In genomic region chr12:6723607-6724408, GRCh38 we compare ENCODE assay signal across 1 cellular context.
TF ChIP-seq lines count a peak whose summit lies in the region.

A gene with protein sequence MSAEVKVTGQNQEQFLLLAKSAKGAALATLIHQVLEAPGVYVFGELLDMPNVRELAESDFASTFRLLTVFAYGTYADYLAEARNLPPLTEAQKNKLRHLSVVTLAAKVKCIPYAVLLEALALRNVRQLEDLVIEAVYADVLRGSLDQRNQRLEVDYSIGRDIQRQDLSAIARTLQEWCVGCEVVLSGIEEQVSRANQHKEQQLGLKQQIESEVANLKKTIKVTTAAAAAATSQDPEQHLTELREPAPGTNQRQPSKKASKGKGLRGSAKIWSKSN (plus strand): TSS chr12:6724046. CDS start chr12:6724657, 611 bp downstream.

TF ChIP-seq in HepG2, 621 proteins besides CTCF, POLR2A, EP300 and RAD21 (continued from another document and continues in another):
- TF ChIP-seq, protein P1, sequence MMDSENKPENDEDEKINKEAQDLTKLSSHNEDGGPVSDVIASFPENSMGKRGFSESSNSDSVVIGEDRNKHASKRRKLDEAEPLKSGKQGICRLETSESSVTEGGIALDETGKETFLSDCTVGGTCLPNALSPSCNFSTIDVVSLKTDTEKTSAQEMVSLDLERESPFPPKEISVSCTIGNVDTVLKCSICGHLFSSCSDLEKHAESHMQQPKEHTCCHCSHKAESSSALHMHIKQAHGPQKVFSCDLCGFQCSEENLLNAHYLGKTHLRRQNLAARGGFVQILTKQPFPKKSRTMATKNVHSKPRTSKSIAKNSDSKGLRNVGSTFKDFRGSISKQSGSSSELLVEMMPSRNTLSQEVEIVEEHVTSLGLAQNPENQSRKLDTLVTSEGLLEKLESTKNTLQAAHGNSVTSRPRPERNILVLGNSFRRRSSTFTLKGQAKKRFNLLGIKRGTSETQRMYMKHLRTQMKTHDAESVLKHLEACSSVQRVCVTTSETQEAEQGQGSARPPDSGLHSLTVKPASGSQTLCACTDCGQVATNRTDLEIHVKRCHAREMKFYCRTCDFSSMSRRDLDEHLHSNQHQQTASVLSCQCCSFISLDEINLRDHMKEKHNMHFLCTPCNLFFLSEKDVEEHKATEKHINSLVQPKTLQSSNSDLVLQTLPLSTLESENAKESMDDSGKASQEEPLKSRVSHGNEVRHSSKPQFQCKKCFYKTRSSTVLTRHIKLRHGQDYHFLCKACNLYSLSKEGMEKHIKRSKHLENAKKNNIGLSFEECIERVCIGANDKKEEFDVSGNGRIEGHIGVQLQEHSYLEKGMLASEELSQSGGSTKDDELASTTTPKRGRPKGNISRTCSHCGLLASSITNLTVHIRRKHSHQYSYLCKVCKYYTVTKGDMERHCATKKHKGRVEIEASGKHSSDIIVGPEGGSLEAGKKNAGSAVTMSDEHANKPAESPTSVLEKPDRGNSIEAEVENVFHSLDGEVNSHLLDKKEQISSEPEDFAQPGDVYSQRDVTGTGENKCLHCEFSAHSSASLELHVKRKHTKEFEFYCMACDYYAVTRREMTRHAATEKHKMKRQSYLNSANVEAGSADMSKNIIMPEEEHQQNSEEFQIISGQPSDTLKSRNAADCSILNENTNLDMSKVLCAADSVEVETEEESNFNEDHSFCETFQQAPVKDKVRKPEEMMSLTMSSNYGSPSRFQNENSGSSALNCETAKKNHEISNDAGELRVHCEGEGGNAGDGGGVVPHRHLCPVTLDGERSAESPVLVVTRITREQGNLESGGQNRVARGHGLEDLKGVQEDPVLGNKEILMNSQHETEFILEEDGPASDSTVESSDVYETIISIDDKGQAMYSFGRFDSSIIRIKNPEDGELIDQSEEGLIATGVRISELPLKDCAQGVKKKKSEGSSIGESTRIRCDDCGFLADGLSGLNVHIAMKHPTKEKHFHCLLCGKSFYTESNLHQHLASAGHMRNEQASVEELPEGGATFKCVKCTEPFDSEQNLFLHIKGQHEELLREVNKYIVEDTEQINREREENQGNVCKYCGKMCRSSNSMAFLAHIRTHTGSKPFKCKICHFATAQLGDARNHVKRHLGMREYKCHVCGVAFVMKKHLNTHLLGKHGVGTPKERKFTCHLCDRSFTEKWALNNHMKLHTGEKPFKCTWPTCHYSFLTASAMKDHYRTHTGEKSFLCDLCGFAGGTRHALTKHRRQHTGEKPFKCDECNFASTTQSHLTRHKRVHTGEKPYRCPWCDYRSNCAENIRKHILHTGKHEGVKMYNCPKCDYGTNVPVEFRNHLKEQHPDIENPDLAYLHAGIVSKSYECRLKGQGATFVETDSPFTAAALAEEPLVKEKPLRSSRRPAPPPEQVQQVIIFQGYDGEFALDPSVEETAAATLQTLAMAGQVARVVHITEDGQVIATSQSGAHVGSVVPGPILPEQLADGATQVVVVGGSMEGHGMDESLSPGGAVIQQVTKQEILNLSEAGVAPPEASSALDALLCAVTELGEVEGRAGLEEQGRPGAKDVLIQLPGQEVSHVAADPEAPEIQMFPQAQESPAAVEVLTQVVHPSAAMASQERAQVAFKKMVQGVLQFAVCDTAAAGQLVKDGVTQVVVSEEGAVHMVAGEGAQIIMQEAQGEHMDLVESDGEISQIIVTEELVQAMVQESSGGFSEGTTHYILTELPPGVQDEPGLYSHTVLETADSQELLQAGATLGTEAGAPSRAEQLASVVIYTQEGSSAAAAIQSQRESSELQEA (CRISPR knock-in tag; IDR thresholded peaks at IDR 0.05; ENCODE audit: not compliant biosample characterization): peak; percentile 54
- TF ChIP-seq POLR2AphosphoS5 (IDR thresholded peaks at IDR 0.05; ENCODE audit: low read depth, low read length) (peak; percentile 52), ZNF674 (CRISPR knock-in tag; IDR thresholded peaks at IDR 0.05; ENCODE audit: low read depth) (no peak), ZNF7 (CRISPR knock-in tag; IDR thresholded peaks at IDR 0.05) (no peak), ATM (IDR thresholded peaks at IDR 0.05; ENCODE audit: borderline replicate concordance) (no peak), ZNF3 (CRISPR knock-in tag; IDR thresholded peaks at IDR 0.05) (peak; percentile 43), FOXO1 (CRISPR knock-in tag; IDR thresholded peaks at IDR 0.05) (no peak; the same call in 1 of the 2 replicates), ZNF138 (CRISPR knock-in tag; IDR thresholded peaks at IDR 0.05; ENCODE audit: low read depth) (peak; percentile 80; the same call in 1 of the 2 replicates), ZNF180 (CRISPR knock-in tag; IDR thresholded peaks at IDR 0.05; ENCODE audit: borderline replicate concordance, low read depth) (peak; percentile 33; the same call in 1 of the 2 replicates), FOXM1 (CRISPR knock-in tag; IDR thresholded peaks at IDR 0.05) (no peak), ATF7 (IDR thresholded peaks at IDR 0.05) (no peak), ATF7 (CRISPR knock-in tag; IDR thresholded peaks at IDR 0.05) (peak; percentile 18; the same call in 1 of the 2 replicates), ZUFSP (CRISPR knock-in tag; IDR thresholded peaks at IDR 0.05; ENCODE audit: borderline replicate concordance) (no peak), FOSL1 (CRISPR knock-in tag; IDR thresholded peaks at IDR 0.05; ENCODE audit: borderline replicate concordance) (no peak), NCOR1 (IDR thresholded peaks at IDR 0.05; ENCODE audit: borderline replicate concordance, low read length) (peak; percentile 42; the same call in 1 of the 2 replicates), ATF7-NPFF (CRISPR knock-in tag; IDR thresholded peaks at IDR 0.05; ENCODE audit: low read depth) (peak; percentile 97), ZNF549 (CRISPR knock-in tag; IDR thresholded peaks at IDR 0.05) (no peak), ZNF75D (CRISPR knock-in tag; IDR thresholded peaks at IDR 0.05; ENCODE audit: borderline replicate concordance) (peak; percentile 94; the same call in 1 of the 2 replicates), ZNF775 (CRISPR knock-in tag; IDR thresholded peaks at IDR 0.05; ENCODE audit: borderline replicate concordance) (no peak), CENPT (CRISPR knock-in tag; IDR thresholded peaks at IDR 0.05; ENCODE audit: low read depth) (0 out of 2 replicates have a peak, but pooled peaks have one; percentile 46), ZNF883 (CRISPR knock-in tag; IDR thresholded peaks at IDR 0.05; ENCODE audit: not compliant biosample characterization) (peak; percentile 92), HINFP (CRISPR knock-in tag; IDR thresholded peaks at IDR 0.05; ENCODE audit: low read depth) (peak; percentile 23; the same call in 1 of the 2 replicates), RFX1 (IDR thresholded peaks at IDR 0.05) (no peak), YY1 (IDR thresholded peaks at IDR 0.05; ENCODE audit: insufficient read depth, insufficient replicate concordance, low read depth, low read length) (peak; percentile 78), ZMYM2 (CRISPR knock-in tag; IDR thresholded peaks at IDR 0.05) (peak; percentile 67; the same call in 1 of the 2 replicates), SIX4 (CRISPR knock-in tag; IDR thresholded peaks at IDR 0.05) (peak; percentile 47; the same call in 1 of the 2 replicates)
- TF ChIP-seq, protein P2, sequence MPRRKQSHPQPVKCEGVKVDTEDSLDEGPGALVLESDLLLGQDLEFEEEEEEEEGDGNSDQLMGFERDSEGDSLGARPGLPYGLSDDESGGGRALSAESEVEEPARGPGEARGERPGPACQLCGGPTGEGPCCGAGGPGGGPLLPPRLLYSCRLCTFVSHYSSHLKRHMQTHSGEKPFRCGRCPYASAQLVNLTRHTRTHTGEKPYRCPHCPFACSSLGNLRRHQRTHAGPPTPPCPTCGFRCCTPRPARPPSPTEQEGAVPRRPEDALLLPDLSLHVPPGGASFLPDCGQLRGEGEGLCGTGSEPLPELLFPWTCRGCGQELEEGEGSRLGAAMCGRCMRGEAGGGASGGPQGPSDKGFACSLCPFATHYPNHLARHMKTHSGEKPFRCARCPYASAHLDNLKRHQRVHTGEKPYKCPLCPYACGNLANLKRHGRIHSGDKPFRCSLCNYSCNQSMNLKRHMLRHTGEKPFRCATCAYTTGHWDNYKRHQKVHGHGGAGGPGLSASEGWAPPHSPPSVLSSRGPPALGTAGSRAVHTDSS (CRISPR knock-in tag; conservative IDR thresholded peaks at IDR 0.05): no peak
- TF ChIP-seq, protein P3, sequence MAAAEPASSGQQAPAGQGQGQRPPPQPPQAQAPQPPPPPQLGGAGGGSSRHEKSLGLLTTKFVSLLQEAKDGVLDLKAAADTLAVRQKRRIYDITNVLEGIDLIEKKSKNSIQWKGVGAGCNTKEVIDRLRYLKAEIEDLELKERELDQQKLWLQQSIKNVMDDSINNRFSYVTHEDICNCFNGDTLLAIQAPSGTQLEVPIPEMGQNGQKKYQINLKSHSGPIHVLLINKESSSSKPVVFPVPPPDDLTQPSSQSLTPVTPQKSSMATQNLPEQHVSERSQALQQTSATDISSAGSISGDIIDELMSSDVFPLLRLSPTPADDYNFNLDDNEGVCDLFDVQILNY (CRISPR knock-in tag; conservative IDR thresholded peaks at IDR 0.05): peak; percentile 84
- TF ChIP-seq, protein P4, sequence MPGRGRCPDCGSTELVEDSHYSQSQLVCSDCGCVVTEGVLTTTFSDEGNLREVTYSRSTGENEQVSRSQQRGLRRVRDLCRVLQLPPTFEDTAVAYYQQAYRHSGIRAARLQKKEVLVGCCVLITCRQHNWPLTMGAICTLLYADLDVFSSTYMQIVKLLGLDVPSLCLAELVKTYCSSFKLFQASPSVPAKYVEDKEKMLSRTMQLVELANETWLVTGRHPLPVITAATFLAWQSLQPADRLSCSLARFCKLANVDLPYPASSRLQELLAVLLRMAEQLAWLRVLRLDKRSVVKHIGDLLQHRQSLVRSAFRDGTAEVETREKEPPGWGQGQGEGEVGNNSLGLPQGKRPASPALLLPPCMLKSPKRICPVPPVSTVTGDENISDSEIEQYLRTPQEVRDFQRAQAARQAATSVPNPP (CRISPR knock-in tag; IDR thresholded peaks at IDR 0.05): peak; percentile 81; the same call in 1 of the 2 replicates
- TF ChIP-seq, protein P5, sequence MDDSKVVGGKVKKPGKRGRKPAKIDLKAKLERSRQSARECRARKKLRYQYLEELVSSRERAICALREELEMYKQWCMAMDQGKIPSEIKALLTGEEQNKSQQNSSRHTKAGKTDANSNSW (CRISPR knock-in tag; IDR thresholded peaks at IDR 0.05; ENCODE audit: borderline replicate concordance): peak; percentile 75; the same call in 1 of the 2 replicates
- TF ChIP-seq, protein P6, sequence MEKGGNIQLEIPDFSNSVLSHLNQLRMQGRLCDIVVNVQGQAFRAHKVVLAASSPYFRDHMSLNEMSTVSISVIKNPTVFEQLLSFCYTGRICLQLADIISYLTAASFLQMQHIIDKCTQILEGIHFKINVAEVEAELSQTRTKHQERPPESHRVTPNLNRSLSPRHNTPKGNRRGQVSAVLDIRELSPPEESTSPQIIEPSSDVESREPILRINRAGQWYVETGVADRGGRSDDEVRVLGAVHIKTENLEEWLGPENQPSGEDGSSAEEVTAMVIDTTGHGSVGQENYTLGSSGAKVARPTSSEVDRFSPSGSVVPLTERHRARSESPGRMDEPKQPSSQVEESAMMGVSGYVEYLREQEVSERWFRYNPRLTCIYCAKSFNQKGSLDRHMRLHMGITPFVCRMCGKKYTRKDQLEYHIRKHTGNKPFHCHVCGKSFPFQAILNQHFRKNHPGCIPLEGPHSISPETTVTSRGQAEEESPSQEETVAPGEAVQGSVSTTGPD (CRISPR knock-in tag; IDR thresholded peaks at IDR 0.05): peak; percentile 55; the same call in 1 of the 2 replicates
- TF ChIP-seq, protein P7, sequence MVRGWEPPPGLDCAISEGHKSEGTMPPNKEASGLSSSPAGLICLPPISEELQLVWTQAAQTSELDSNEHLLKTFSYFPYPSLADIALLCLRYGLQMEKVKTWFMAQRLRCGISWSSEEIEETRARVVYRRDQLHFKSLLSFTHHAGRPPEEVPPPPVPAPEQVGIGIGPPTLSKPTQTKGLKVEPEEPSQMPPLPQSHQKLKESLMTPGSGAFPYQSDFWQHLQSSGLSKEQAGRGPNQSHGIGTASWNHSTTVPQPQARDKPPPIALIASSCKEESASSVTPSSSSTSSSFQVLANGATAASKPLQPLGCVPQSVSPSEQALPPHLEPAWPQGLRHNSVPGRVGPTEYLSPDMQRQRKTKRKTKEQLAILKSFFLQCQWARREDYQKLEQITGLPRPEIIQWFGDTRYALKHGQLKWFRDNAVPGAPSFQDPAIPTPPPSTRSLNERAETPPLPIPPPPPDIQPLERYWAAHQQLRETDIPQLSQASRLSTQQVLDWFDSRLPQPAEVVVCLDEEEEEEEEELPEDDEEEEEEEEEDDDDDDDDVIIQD (CRISPR knock-in tag; IDR thresholded peaks at IDR 0.05; ENCODE audit: low read depth): peak; percentile 42; the same call in 1 of the 2 replicates
